Comparison of ENCODE assay signal across 18 cellular contexts in the genomic region with DNA sequence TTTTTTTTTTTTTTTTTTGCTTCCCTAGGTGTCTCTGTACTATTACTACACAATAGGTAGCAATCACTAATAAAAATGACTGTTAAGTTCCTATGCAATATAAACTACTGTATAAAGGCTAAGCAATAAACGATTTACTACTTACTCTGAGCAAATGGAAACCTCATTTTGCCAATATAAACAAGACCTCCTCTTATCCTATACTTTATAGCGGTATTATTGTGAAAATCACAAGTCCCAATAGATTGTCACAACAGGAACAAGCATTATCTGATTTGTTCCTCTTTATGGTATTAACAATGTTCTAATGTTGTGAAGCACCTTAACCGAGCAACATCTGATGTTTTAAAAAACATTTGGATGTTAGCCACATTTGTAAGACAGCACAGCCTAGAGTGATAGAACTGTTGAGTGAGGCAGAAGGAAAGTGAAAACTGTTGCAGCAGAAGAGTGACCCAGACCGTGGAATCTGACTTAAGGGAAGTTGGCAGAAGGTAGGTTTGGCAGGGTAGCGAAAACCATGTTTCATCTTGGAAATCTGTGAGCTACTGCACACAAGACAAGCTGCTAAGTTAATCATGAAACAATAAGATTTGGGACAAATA.
DNase-seq lines count a peak whose midpoint lies in the region; ATAC-seq, FAIRE-seq and TF ChIP-seq lines count a peak whose summit lies in the region.
"Had no signal": no experiment of that assay in that cellular context is flagged by ENCODE, and none has a peak within 500 bp of the region (broad histone marks: within the 10 kb centered on the region; RNA-seq: fewer than 3 reads in every experiment).

No MANE protein-coding gene starts in this region.

- no peaks in the 10 kb centered on the region for H3K36me3 ChIP-seq in HUES48 (ENCODE audit: control insufficient read depth, insufficient read depth, low read length)
- H3K36me3 ChIP-seq in mesendoderm (ENCODE audit: control insufficient read depth, insufficient read depth, low read length): no peaks in the 10 kb centered on the region

- no peaks in the 10 kb centered on the region for H3K79me2 ChIP-seq in mesendoderm (ENCODE audit: control insufficient read depth, insufficient read depth, low read length)

- H3K27me3 ChIP-seq in HUES48 (ENCODE audit: control insufficient read depth, insufficient read depth, low read length) (no peaks in the 10 kb centered on the region), mesendoderm (ENCODE audit: insufficient read depth, low read length, poor library complexity) (no peaks in the 10 kb centered on the region)

- H3K9me3 ChIP-seq in HUES48 (ENCODE audit: control insufficient read depth, insufficient read depth, low read length): peaks cover 19% of the 10 kb centered on the region; the same call in 1 of the 2 replicates

- peak; percentile 80 for FAIRE-seq in GM19239 (lab: Jason Lieb, UNC)

- H3K4me1 ChIP-seq in HUES48 (ENCODE audit: control insufficient read depth, insufficient read depth, low read length) (peaks cover 23% of the 10 kb centered on the region), mesendoderm (ENCODE audit: control insufficient read depth, low read depth, low read length) (no peaks in the 10 kb centered on the region)

- no peak overlapping the region for H3K4me2 ChIP-seq in mesendoderm (ENCODE audit: low read length)

- no CpG with 5 or more reads among the region's 5 CpGs for WGBS in mesendoderm (ENCODE audit: extremely low coverage, insufficient coverage, low lambda C conversion rate)

- H2BK5ac ChIP-seq in mesendoderm (ENCODE audit: low read length): no peak overlapping the region

- DNase-seq in GM19239 (ENCODE audit: insufficient read length, low spot score) (no peak), choroid plexus epithelial cell (ENCODE audit: low read depth) (peak; percentile 22), mesendoderm (no peak), Right ventricle myocardium superior (no peak), omental fat pad (ENCODE audit: low spot score) (no peak)
- DNase-seq: ACHN; Calu3; CD4-positive, CD25-positive, alpha-beta regulatory T cell; DMS79 treated with DMSO at 0.1 percent for 48 hours; NCI-H1436 treated with DMSO at 0.1 percent for 48 hours; NCI-H2029 treated with DMSO at 0.1 percent for 48 hours; NCI-H2171 treated with DMSO at 0.1 percent for 48 hours; NCI-H510A treated with DMSO at 0.1 percent for 48 hours had no signal

- H3K79me1 ChIP-seq in mesendoderm (ENCODE audit: low read length): no peaks in the 10 kb centered on the region

- H3K27ac ChIP-seq in HUES48 (ENCODE audit: low read depth, low read length) (peak overlapping the region; percentile 60), mesendoderm (ENCODE audit: low read depth, low read length) (no peak overlapping the region)
- H3K27ac ChIP-seq: SK-N-MC had no signal

- H3K4ac ChIP-seq in mesendoderm (ENCODE audit: low read depth, low read length): peak overlapping the region; percentile 55

- H4K5ac ChIP-seq in mesendoderm (ENCODE audit: low read length): no peak overlapping the region

- H2BK15ac ChIP-seq in mesendoderm (replicated peaks; ENCODE audit: low read depth): no peak overlapping the region

- H3K56ac ChIP-seq in mesendoderm (ENCODE audit: low read length): no peak overlapping the region

- no peak overlapping the region for H3K23ac ChIP-seq in mesendoderm (ENCODE audit: low read length)

- TF ChIP-seq CTCF in choroid plexus epithelial cell (conservative IDR thresholded peaks at IDR 0.05; ENCODE audit: low read depth, low read length) (no peak), omental fat pad (IDR thresholded peaks at IDR 0.05) (no peak)

- H3K4me3 ChIP-seq in HUES48 (ENCODE audit: low read depth, low read length) (no peak overlapping the region), choroid plexus epithelial cell (ENCODE audit: low read depth, low read length) (no peak overlapping the region), mesendoderm (ENCODE audit: low read length) (no peak overlapping the region)
- H3K4me3 ChIP-seq: SK-N-MC had no signal

- ATAC-seq in Right ventricle myocardium superior (ENCODE audit: poor library complexity) (no peak), HG03139 (IDR thresholded peaks at IDR 0.05; ENCODE audit: unreplicated experiment) (no peak), omental fat pad (ENCODE audit: low FRiP score) (no peak)
- ATAC-seq: Panc1, Right ventricle myocardium inferior had no signal

- no peak overlapping the region for H2BK120ac ChIP-seq in mesendoderm (ENCODE audit: low read depth, low read length)

- H4K8ac ChIP-seq in mesendoderm (ENCODE audit: low read depth, low read length): no peak overlapping the region

- H3K9ac ChIP-seq in HUES48 (ENCODE audit: low read depth, low read length) (no peak overlapping the region), mesendoderm (ENCODE audit: low read length) (no peak overlapping the region)

- no peak overlapping the region for H2AK5ac ChIP-seq in mesendoderm (ENCODE audit: low read length)

- intact Hi-C loops in Right ventricle myocardium superior (cut with DNase I): no loop called here

- no peak overlapping the region for H3K18ac ChIP-seq in mesendoderm (ENCODE audit: low read length)
